ENCODE assay signal across 29 cellular contexts in genomic region chr17:59723607-59724006, GRCh38. TPM values are rescaled to one million over a fixed set of nuclear protein-coding genes. Genes with fewer than 3 reads are reported as not detected.
DNase-seq lines count a peak whose midpoint lies in the region; ATAC-seq, FAIRE-seq and TF ChIP-seq lines count a peak whose summit lies in the region.
"Had no signal": no experiment of that assay in that cellular context is flagged by ENCODE, and none has a peak within 500 bp of the region (broad histone marks: within the 10 kb centered on the region; RNA-seq: fewer than 3 reads in every experiment).

No MANE protein-coding gene starts in this region.

- DNase-seq in Calu3 = no peak
- DNase-seq in K562 (ENCODE audit: extremely low read depth in 1 of 4, low spot score in 3 of 4) = no peak
- peak; percentile 36 for DNase-seq in HepG2 (ENCODE audit: low spot score)
- DNase-seq in substantia nigra (lab: John Stamatoyannopoulos, UW) = no peak
- DNase-seq in activated T-cell treated with anti-CD3 and anti-CD28 coated beads, Interleukin-2, amount 50 U/mL, for 24 hours = no peak
- no peak for DNase-seq in omental fat pad (ENCODE audit: low spot score)
- DNase-seq in HUDEP-2 (lab: John Stamatoyannopoulos, UW; ENCODE audit: unreplicated experiment in 76 of 76) = no peak
- no peak for DNase-seq in activated naive CD8-positive, alpha-beta T cell treated with anti-CD3 and anti-CD28 coated beads for 36 hours
- DNase-seq: activated B cell treated with CpG ODN at 0.5 μM for 24 hours; activated CD8-positive, alpha-beta T cell treated with anti-CD3 and anti-CD28 coated beads for 36 hours; activated T-cell treated with anti-CD3 and anti-CD28 coated beads for 4 hours; CD4-positive, CD25-positive, alpha-beta regulatory T cell; DMS153; erythroblast; foreskin fibroblast; H9; heart right ventricle; NCI-H1436 treated with DMSO at 0.1 percent for 48 hours; NCI-H510A; NK-92 treated with Interleukin-12 subunit alpha and Interleukin-12 subunit beta, amount 100 ng/mL, for 24 hours; posterior cingulate gyrus; stimulated activated naive CD4-positive, alpha-beta T cell treated with Interleukin-2 at 50 U/mL for 16 hours had no signal

- no peaks in the 10 kb centered on the region for H3K9me3 ChIP-seq in K562 (replicated peaks; ENCODE audit: control insufficient read depth, insufficient read depth, low read depth, low read length)
- no peaks in the 10 kb centered on the region for H3K9me3 ChIP-seq in HepG2 (ENCODE audit: low read length)
- H3K9me3 ChIP-seq: heart right ventricle, SJSA1 had no signal

- CTCF ChIA-PET in Calu3 (lab: Charles Lee) (no interaction called here), K562 (lab: Yijun Ruan, JAX; ENCODE audit: low intra/inter-chr PET ratio) (no interaction called here), HepG2 (lab: Yijun Ruan, JAX; ENCODE audit: low intra/inter-chr PET ratio, low total read pairs) (no interaction called here)

- H2AFZ ChIP-seq in K562 (ENCODE audit: low read depth, low read length) (no peak overlapping the region), HepG2 (ENCODE audit: low read length) (no peak overlapping the region)

- intact Hi-C loops in Calu3 (cut with micrococcal nuclease; ENCODE audit: unreplicated experiment) = no loop called here
- intact Hi-C loops in K562 (cut with micrococcal nuclease) = no loop called here
- intact Hi-C loops in HepG2 (cut with micrococcal nuclease; ENCODE audit: unreplicated experiment) = no loop called here

- H3K4me3 Mint-ChIP-seq in Calu3 (ENCODE audit: low read depth, unreplicated experiment) = peak overlapping the region; percentile 11
- no peak overlapping the region for H3K4me3 Mint-ChIP-seq in activated T-cell treated with anti-CD3 and anti-CD28 coated beads, Interleukin-2, amount 50 U/mL, for 24 hours
- no peak overlapping the region for H3K4me3 Mint-ChIP-seq in activated naive CD8-positive, alpha-beta T cell treated with anti-CD3 and anti-CD28 coated beads for 36 hours
- H3K4me3 Mint-ChIP-seq: activated B cell treated with CpG ODN at 0.5 μM for 24 hours; activated CD8-positive, alpha-beta T cell treated with anti-CD3 and anti-CD28 coated beads for 36 hours; CD4-positive, CD25-positive, alpha-beta regulatory T cell; H9; mesothelial cell of epicardium; nephron; T-helper 2 cell treated with Interferon-gamma antibody and Interleukin-4, amounts not matched to agents 5 μg/mL and 100 μg/mL, for 36 hours had no signal

- no peak for TF ChIP-seq EP300 in K562 (IDR thresholded peaks at IDR 0.05; ENCODE audit: low read length)
- TF ChIP-seq EP300 in HepG2 (IDR thresholded peaks at IDR 0.05; ENCODE audit: low read depth in 2 of 2, low read length in 2 of 2) = 0 out of 4 replicates have a peak, but pooled peaks of 1 of the 2 experiments have one; percentile 29
- TF ChIP-seq EP300 in HepG2 (CRISPR knock-in tag; IDR thresholded peaks at IDR 0.05; ENCODE audit: borderline replicate concordance) = no peak

- no peak for TF ChIP-seq POLR2A in K562 (conservative IDR thresholded peaks at IDR 0.05)
- TF ChIP-seq POLR2A in HepG2 (IDR thresholded peaks at IDR 0.05; ENCODE audit: insufficient read depth in 1 of 2, low read depth in 2 of 2, low read length in 2 of 2) = no peak

- no peak overlapping the region for H3K4me3 ChIP-seq in K562
- H3K4me3 ChIP-seq in HepG2 (replicated peaks in 1 of 3; ENCODE audit: insufficient read depth in 1 of 3, low read depth in 2 of 3, low read length in 3 of 3) = no peak overlapping the region
- H3K4me3 ChIP-seq: heart right ventricle, SJSA1 had no signal

- ATAC-seq in K562 (no peak), HepG2 (no peak; the same call in 2 of the 3 replicates), omental fat pad (ENCODE audit: low FRiP score) (no peak)
- ATAC-seq: activated CD8-positive, alpha-beta T cell treated with anti-CD3 and anti-CD28 coated beads for 36 hours; left lobe of liver had no signal

- TF ChIP-seq RAD21 in K562 (CRISPR knock-in tag; conservative IDR thresholded peaks at IDR 0.05 in 1 of 2, IDR thresholded peaks at IDR 0.05 in 1 of 2) (no peak), HepG2 (CRISPR knock-in tag; IDR thresholded peaks at IDR 0.05) (no peak)

- H3K27me3 ChIP-seq in K562 (ENCODE audit: control insufficient read depth in 2 of 2, insufficient read depth in 2 of 2, low read length in 2 of 2) = no peaks in the 10 kb centered on the region
- no peaks in the 10 kb centered on the region for H3K27me3 ChIP-seq in HepG2 (ENCODE audit: control insufficient read depth in 1 of 2, insufficient read depth in 2 of 2, low read length in 2 of 2)
- H3K27me3 ChIP-seq: heart right ventricle, SJSA1 had no signal

- peak overlapping the region; percentile 15 for H3K27ac Mint-ChIP-seq in Calu3 (ENCODE audit: unreplicated experiment)
- no peak overlapping the region for H3K27ac Mint-ChIP-seq in activated T-cell treated with anti-CD3 and anti-CD28 coated beads, Interleukin-2, amount 50 U/mL, for 24 hours
- H3K27ac Mint-ChIP-seq in activated naive CD8-positive, alpha-beta T cell treated with anti-CD3 and anti-CD28 coated beads for 36 hours = no peak overlapping the region
- H3K27ac Mint-ChIP-seq: activated B cell treated with CpG ODN at 0.5 μM for 24 hours; activated CD8-positive, alpha-beta T cell treated with anti-CD3 and anti-CD28 coated beads for 36 hours; T-helper 2 cell treated with Interferon-gamma antibody and Interleukin-4, amounts not matched to agents 5 μg/mL and 100 μg/mL, for 36 hours had no signal

- H3K4me1 Mint-ChIP-seq in Calu3 (ENCODE audit: low read depth, unreplicated experiment) = peaks cover 16% of the 10 kb centered on the region
- H3K4me1 Mint-ChIP-seq in activated T-cell treated with anti-CD3 and anti-CD28 coated beads, Interleukin-2, amount 50 U/mL, for 24 hours (ENCODE audit: low read depth) = peaks cover 36% of the 10 kb centered on the region
- peaks cover 10% of the 10 kb centered on the region for H3K4me1 Mint-ChIP-seq in activated naive CD8-positive, alpha-beta T cell treated with anti-CD3 and anti-CD28 coated beads for 36 hours

- no peaks in the 10 kb centered on the region for H3K27me3 Mint-ChIP-seq in Calu3 (ENCODE audit: unreplicated experiment)
- no peaks in the 10 kb centered on the region for H3K27me3 Mint-ChIP-seq in activated T-cell treated with anti-CD3 and anti-CD28 coated beads, Interleukin-2, amount 50 U/mL, for 24 hours
- no peaks in the 10 kb centered on the region for H3K27me3 Mint-ChIP-seq in activated naive CD8-positive, alpha-beta T cell treated with anti-CD3 and anti-CD28 coated beads for 36 hours
- H3K27me3 Mint-ChIP-seq: activated B cell treated with CpG ODN at 0.5 μM for 24 hours; activated CD8-positive, alpha-beta T cell treated with anti-CD3 and anti-CD28 coated beads for 36 hours; CD4-positive, CD25-positive, alpha-beta regulatory T cell had no signal

- BruUV-seq in Calu3 (replicated peaks; lab: Mats Ljungman, UMichigan) (no TSS peak), K562 (replicated peaks; lab: Mats Ljungman, UMichigan) (no TSS peak), HepG2 (replicated peaks; lab: Mats Ljungman, UMichigan) (no TSS peak)

- POLR2A ChIA-PET in K562 (lab: Yijun Ruan, JAX) = interaction anchor here (1.0 kb wide), 1 partner anchor 10 kb away, joined by 5 read pairs; no protein-coding TSS in a partner anchor
- POLR2A ChIA-PET in HepG2 (lab: Yijun Ruan, JAX) = interaction anchor here (4.2 kb wide), 1 partner anchor 16 kb away, joined by 20 read pairs; the partner anchor contains the start of genes PTRH2 and VMP1

- in situ Hi-C loops in K562 (cut with MboI) = no loop called here
- in situ Hi-C loops in HepG2 (cut with HindIII; ENCODE audit: extremely low pct_ligation_motif_present, low pct_unique_long_range_greater_than_20kb) = no loop called here

- H4K20me1 ChIP-seq in K562 (replicated peaks; ENCODE audit: control insufficient read depth, insufficient read depth, low read length) (no peaks in the 10 kb centered on the region), HepG2 (ENCODE audit: insufficient read depth, low read length) (no peaks in the 10 kb centered on the region)

- no peak overlapping the region for H3K9ac ChIP-seq in K562 (ENCODE audit: insufficient read depth in 1 of 2, low read depth in 2 of 2, low read length in 2 of 2)
- no peak overlapping the region for H3K9ac ChIP-seq in HepG2 (ENCODE audit: insufficient read depth, low read depth, low read length)

- FAIRE-seq in K562 (lab: Jason Lieb, UNC) (no peak), HepG2 (lab: Jason Lieb, UNC) (no peak)
- FAIRE-seq: G401.6, RCC 7860 had no signal

- no peaks in the 10 kb centered on the region for H3K9me1 ChIP-seq in K562 (ENCODE audit: control insufficient read depth, insufficient read depth, low read length)

- H3K79me2 ChIP-seq in K562 (ENCODE audit: control insufficient read depth, insufficient read depth, low read length) (peaks cover 81% of the 10 kb centered on the region), HepG2 (ENCODE audit: insufficient read depth, low read length) (peaks cover 88% of the 10 kb centered on the region)

- no peaks in the 10 kb centered on the region for H3K9me3 Mint-ChIP-seq in Calu3 (ENCODE audit: low read depth, unreplicated experiment)
- no peaks in the 10 kb centered on the region for H3K9me3 Mint-ChIP-seq in activated T-cell treated with anti-CD3 and anti-CD28 coated beads, Interleukin-2, amount 50 U/mL, for 24 hours
- H3K9me3 Mint-ChIP-seq in activated naive CD8-positive, alpha-beta T cell treated with anti-CD3 and anti-CD28 coated beads for 36 hours = no peaks in the 10 kb centered on the region
- H3K9me3 Mint-ChIP-seq: activated B cell treated with CpG ODN at 0.5 μM for 24 hours; activated CD8-positive, alpha-beta T cell treated with anti-CD3 and anti-CD28 coated beads for 36 hours; CD4-positive, CD25-positive, alpha-beta regulatory T cell; H9; mesothelial cell of epicardium; nephron; T-helper 2 cell treated with Interferon-gamma antibody and Interleukin-4, amounts not matched to agents 5 μg/mL and 100 μg/mL, for 36 hours had no signal

- no peaks in the 10 kb centered on the region; the same call in 1 of the 3 replicates for H3K36me3 ChIP-seq in K562 (ENCODE audit: control insufficient read depth, insufficient read depth, low read length)
- H3K36me3 ChIP-seq in HepG2 (replicated peaks in 1 of 2; ENCODE audit: control insufficient read depth in 1 of 2, insufficient read depth in 2 of 2, low read length in 2 of 2) = peaks cover 0 to 2% of the 10 kb centered on the region in 2 experiments; a peak in 1 of 5 replicates
- H3K36me3 ChIP-seq: heart right ventricle had no signal

- H3K4me1 ChIP-seq in K562 (replicated peaks in 1 of 2; ENCODE audit: control insufficient read depth in 2 of 2, insufficient read depth in 2 of 2, low read length in 2 of 2) (peaks cover 3% of the 10 kb centered on the region in 2 experiments; a peak in 2 of 5 replicates), HepG2 (ENCODE audit: insufficient read depth, low read length) (peaks cover 81% of the 10 kb centered on the region)

- WGBS in K562 (ENCODE audit: insufficient coverage, low coverage, missing lambda C conversion rate) = 77% methylated on average over 1 of the region's 1 CpG
- WGBS in HepG2 (ENCODE audit: low lambda C conversion rate) = 96% methylated on average over 1 of the region's 1 CpG

- H3K27ac ChIP-seq in K562 (ENCODE audit: extremely low read depth, low read depth, low read length) (no peak overlapping the region), HepG2 (ENCODE audit: extremely low read length, insufficient read depth, low read length) (peak overlapping the region; percentile 33), substantia nigra (ENCODE audit: low read depth, low read length, poor library complexity, severe bottlenecking) (peak overlapping the region; percentile 53)
- H3K27ac ChIP-seq: SJSA1 had no signal

- H3K4me2 ChIP-seq in K562 (ENCODE audit: insufficient read depth, low read length) (no peak overlapping the region), HepG2 (ENCODE audit: low read depth, low read length) (peak overlapping the region; percentile 46)

- no peak for TF ChIP-seq CTCF in Calu3 (IDR thresholded peaks at IDR 0.05; ENCODE audit: unreplicated experiment)
- TF ChIP-seq CTCF in K562 (IDR thresholded peaks at IDR 0.05 in 2 of 3, conservative IDR thresholded peaks at IDR 0.05 in 1 of 3; ENCODE audit: insufficient read depth in 2 of 3, low read depth in 1 of 3, low read length in 3 of 3) = no peak
- no peak for TF ChIP-seq CTCF in HepG2 (CRISPR knock-in tag; IDR thresholded peaks at IDR 0.05)
- TF ChIP-seq CTCF in omental fat pad (IDR thresholded peaks at IDR 0.05) = no peak

- no peaks in the 10 kb centered on the region for H3K36me3 Mint-ChIP-seq in Calu3 (ENCODE audit: insufficient read depth, unreplicated experiment)
- H3K36me3 Mint-ChIP-seq in activated T-cell treated with anti-CD3 and anti-CD28 coated beads, Interleukin-2, amount 50 U/mL, for 24 hours (ENCODE audit: low read depth) = peaks cover 10% of the 10 kb centered on the region
- peaks cover 4% of the 10 kb centered on the region for H3K36me3 Mint-ChIP-seq in activated naive CD8-positive, alpha-beta T cell treated with anti-CD3 and anti-CD28 coated beads for 36 hours
- H3K36me3 Mint-ChIP-seq: mesothelial cell of epicardium had no signal

RNA-seq across cellular contexts. Expression of gene VMP1, which starts 16.2 kb away (rescaled TPM):
- total RNA-seq in Calu3 (2022) (306 and 315 TPM in 2 replicates), K562 (2014; rRNA removed) (92.1 and 123 TPM in 2 replicates), K562 (2014; rRNA removed; fragmentation: Illumina TruSeq; extraction: Trizol) (186 and 216 TPM in 2 replicates), K562 (2015; rRNA removed; fragmentation: Illumina TruSeq; extraction: Trizol) (127 and 135 TPM in 2 replicates), K562 (2021) (151 and 155 TPM in 2 replicates), HepG2 (2016; rRNA removed; fragmentation: Illumina TruSeq; extraction: Trizol) (80.3 and 186 TPM in 2 replicates), omental fat pad (100 to 1,000 TPM; 169 to 476 (median 278) TPM)
- 449 and 662 TPM in 2 replicates for total RNA-seq in K562 (2011; cell fraction: chromatin; rRNA removed; ENCODE audit: low replicate concordance)
- 284 and 300 TPM in 2 replicates for total RNA-seq in K562 (2011; cell fraction: nucleolus; rRNA removed)
- total RNA-seq in K562 (2011; cell fraction: nucleoplasm; rRNA removed) = 571 and 861 TPM in 2 replicates
- polyA plus RNA-seq in K562 (2011; rRNA removed) (231 and 304 TPM in 2 replicates), K562 (2014; fragmentation: Illumina TruSeq; extraction: Trizol) (124 and 146 TPM in 2 replicates), K562 (2014; fragmentation: Nextera tagmentation; extraction: Ambion mirVana) (100 to 1,000 TPM; 245 to 272 TPM), K562 (2014; rRNA removed) (143 and 148 TPM in 2 replicates), HepG2 (2011; rRNA removed) (262 and 271 TPM in 2 replicates)
- 55.2 and 104 TPM in 2 replicates for polyA plus RNA-seq in K562 (2011; cell fraction: cytosol; rRNA removed)
- 330 and 339 TPM in 2 replicates for polyA plus RNA-seq in K562 (2011; cell fraction: nucleus; rRNA removed)
- 142 and 172 TPM in 2 replicates for polyA plus RNA-seq in K562 (2012)
- 271 and 285 TPM in 2 replicates for polyA minus RNA-seq in K562 (2011; rRNA and poly(A)+ RNA removed)
- 72.1 and 91.0 TPM in 2 replicates for polyA minus RNA-seq in K562 (2011; cell fraction: cytosol; rRNA and poly(A)+ RNA removed)
- 205 and 259 TPM in 2 replicates for polyA minus RNA-seq in K562 (2011; cell fraction: nucleus; rRNA and poly(A)+ RNA removed)
- total RNA-seq in HepG2 (2016; cell fraction: cytosol; rRNA removed; fragmentation: Illumina TruSeq; extraction: Trizol; ENCODE audit: low read depth) = 81.7 and 81.9 TPM in 2 replicates
- total RNA-seq in HepG2 (2016; cell fraction: insoluble cytoplasmic fraction; rRNA removed; fragmentation: Illumina TruSeq; extraction: Trizol) = 87.6 and 200 TPM in 2 replicates
- total RNA-seq in HepG2 (2016; cell fraction: membrane; rRNA removed; fragmentation: Illumina TruSeq; extraction: Trizol) = 64.7 and 72.7 TPM in 2 replicates
- total RNA-seq in HepG2 (2016; cell fraction: nucleus; rRNA removed; fragmentation: Illumina TruSeq; extraction: Trizol) = 414 and 436 TPM in 2 replicates
- 66.8 and 107 TPM in 2 replicates for polyA plus RNA-seq in HepG2 (2011; cell fraction: cytosol; rRNA removed)
- polyA plus RNA-seq in HepG2 (2011; cell fraction: nucleus; rRNA removed) = 244 and 352 TPM in 2 replicates
- 151 and 169 TPM in 2 replicates for polyA plus RNA-seq in HepG2 (2012)
- 21.0 and 21.9 TPM in 2 replicates for polyA plus RNA-seq in HepG2 (2016; cell fraction: cytosol; fragmentation: Illumina TruSeq; extraction: Trizol; ENCODE audit: low read depth)
- 78.4 and 81.5 TPM in 2 replicates for polyA plus RNA-seq in HepG2 (2016; cell fraction: insoluble cytoplasmic fraction; fragmentation: Illumina TruSeq; extraction: Trizol; ENCODE audit: low read depth)
- polyA plus RNA-seq in HepG2 (2016; cell fraction: membrane; fragmentation: Illumina TruSeq; extraction: Trizol; ENCODE audit: low read depth) = 34.4 and 38.6 TPM in 2 replicates
- polyA plus RNA-seq in HepG2 (2016; cell fraction: nucleus; fragmentation: Illumina TruSeq; extraction: Trizol; ENCODE audit: insufficient read depth, low read depth) = 277 and 292 TPM in 2 replicates
- polyA minus RNA-seq in HepG2 (2011; rRNA and poly(A)+ RNA removed; ENCODE audit: low replicate concordance) = 294 and 406 TPM in 2 replicates
- 134 and 182 TPM in 2 replicates for polyA minus RNA-seq in HepG2 (2011; cell fraction: cytosol; rRNA and poly(A)+ RNA removed)
- 788 and 1,143 TPM in 2 replicates for polyA minus RNA-seq in HepG2 (2011; cell fraction: nucleus; rRNA and poly(A)+ RNA removed)
- 100 to 1,000 TPM; 137 to 143 TPM for total RNA-seq in activated naive CD8-positive, alpha-beta T cell treated with anti-CD3 and anti-CD28 coated beads for 36 hours

RNA-seq across cellular contexts. Expression of gene PTRH2, which starts 16.4 kb away (rescaled TPM):
- total RNA-seq in Calu3 (2022) = 29.8 and 32.3 TPM in 2 replicates
- 97.2 and 167 TPM in 2 replicates for total RNA-seq in K562 (2011; cell fraction: chromatin; rRNA removed; ENCODE audit: low replicate concordance)
- total RNA-seq in K562 (2011; cell fraction: nucleolus; rRNA removed) = 101 and 115 TPM in 2 replicates
- 104 and 130 TPM in 2 replicates for total RNA-seq in K562 (2011; cell fraction: nucleoplasm; rRNA removed)
- 81.0 and 92.0 TPM in 2 replicates for total RNA-seq in K562 (2014; rRNA removed)
- 63.1 and 67.5 TPM in 2 replicates for total RNA-seq in K562 (2014; rRNA removed; fragmentation: Illumina TruSeq; extraction: Trizol)
- 50.0 and 57.3 TPM in 2 replicates for total RNA-seq in K562 (2015; rRNA removed; fragmentation: Illumina TruSeq; extraction: Trizol)
- total RNA-seq in K562 (2021) = 53.1 and 62.8 TPM in 2 replicates
- 119 and 170 TPM in 2 replicates for polyA plus RNA-seq in K562 (2011; rRNA removed)
- 54.3 and 74.9 TPM in 2 replicates for polyA plus RNA-seq in K562 (2011; cell fraction: cytosol; rRNA removed)
- 54.9 and 70.7 TPM in 2 replicates for polyA plus RNA-seq in K562 (2011; cell fraction: nucleus; rRNA removed)
- 42.1 and 83.3 TPM in 2 replicates for polyA plus RNA-seq in K562 (2012)
- 110 and 128 TPM in 2 replicates for polyA plus RNA-seq in K562 (2014; fragmentation: Illumina TruSeq; extraction: Trizol)
- polyA plus RNA-seq in K562 (2014; fragmentation: Nextera tagmentation; extraction: Ambion mirVana) = 100 to 1,000 TPM; 195 to 210 TPM
- 126 and 138 TPM in 2 replicates for polyA plus RNA-seq in K562 (2014; rRNA removed)
- polyA minus RNA-seq in K562 (2011; rRNA and poly(A)+ RNA removed) = 100 and 107 TPM in 2 replicates
- 16.6 and 22.3 TPM in 2 replicates for polyA minus RNA-seq in K562 (2011; cell fraction: cytosol; rRNA and poly(A)+ RNA removed)
- polyA minus RNA-seq in K562 (2011; cell fraction: nucleus; rRNA and poly(A)+ RNA removed) = 18.0 and 34.2 TPM in 2 replicates
- total RNA-seq in HepG2 (2016; rRNA removed; fragmentation: Illumina TruSeq; extraction: Trizol) = 48.7 and 67.7 TPM in 2 replicates
- total RNA-seq in HepG2 (2016; cell fraction: cytosol; rRNA removed; fragmentation: Illumina TruSeq; extraction: Trizol; ENCODE audit: low read depth) = 24.5 and 30.9 TPM in 2 replicates
- total RNA-seq in HepG2 (2016; cell fraction: insoluble cytoplasmic fraction; rRNA removed; fragmentation: Illumina TruSeq; extraction: Trizol) = 43.2 and 68.2 TPM in 2 replicates
- 26.1 and 28.8 TPM in 2 replicates for total RNA-seq in HepG2 (2016; cell fraction: membrane; rRNA removed; fragmentation: Illumina TruSeq; extraction: Trizol)
- total RNA-seq in HepG2 (2016; cell fraction: nucleus; rRNA removed; fragmentation: Illumina TruSeq; extraction: Trizol) = 57.2 and 59.6 TPM in 2 replicates
- 73.6 and 83.3 TPM in 2 replicates for polyA plus RNA-seq in HepG2 (2011; rRNA removed)
- 52.4 and 80.1 TPM in 2 replicates for polyA plus RNA-seq in HepG2 (2011; cell fraction: cytosol; rRNA removed)
- 24.3 and 32.5 TPM in 2 replicates for polyA plus RNA-seq in HepG2 (2011; cell fraction: nucleus; rRNA removed)
- polyA plus RNA-seq in HepG2 (2012) = 61.8 and 70.1 TPM in 2 replicates
- polyA plus RNA-seq in HepG2 (2016; cell fraction: cytosol; fragmentation: Illumina TruSeq; extraction: Trizol; ENCODE audit: low read depth) = 19.3 and 20.0 TPM in 2 replicates
- 49.4 and 52.0 TPM in 2 replicates for polyA plus RNA-seq in HepG2 (2016; cell fraction: insoluble cytoplasmic fraction; fragmentation: Illumina TruSeq; extraction: Trizol; ENCODE audit: low read depth)
- 19.4 and 21.2 TPM in 2 replicates for polyA plus RNA-seq in HepG2 (2016; cell fraction: membrane; fragmentation: Illumina TruSeq; extraction: Trizol; ENCODE audit: low read depth)
- polyA plus RNA-seq in HepG2 (2016; cell fraction: nucleus; fragmentation: Illumina TruSeq; extraction: Trizol; ENCODE audit: insufficient read depth, low read depth) = 111 and 117 TPM in 2 replicates
- polyA minus RNA-seq in HepG2 (2011; rRNA and poly(A)+ RNA removed; ENCODE audit: low replicate concordance) = 40.8 and 45.5 TPM in 2 replicates
- 17.2 and 20.3 TPM in 2 replicates for polyA minus RNA-seq in HepG2 (2011; cell fraction: cytosol; rRNA and poly(A)+ RNA removed)
- polyA minus RNA-seq in HepG2 (2011; cell fraction: nucleus; rRNA and poly(A)+ RNA removed) = 31.4 and 37.7 TPM in 2 replicates
- total RNA-seq in omental fat pad = 10 to 100 TPM; 28.1 to 80.0 (median 30.6) TPM
- total RNA-seq in activated naive CD8-positive, alpha-beta T cell treated with anti-CD3 and anti-CD28 coated beads for 36 hours = 10 to 100 TPM; 52.7 to 55.2 TPM
